ENCODE assay signal across 9 cellular contexts in genomic region chr4:151887151-151887815, GRCh38.
DNase-seq lines count a peak whose midpoint lies in the region; ATAC-seq and TF ChIP-seq lines count a peak whose summit lies in the region.
"Had no signal": no experiment of that assay in that cellular context is flagged by ENCODE, and none has a peak within 500 bp of the region (broad histone marks: within the 10 kb centered on the region; RNA-seq: fewer than 3 reads in every experiment).

No MANE protein-coding gene starts in this region.

- H3K4me2 ChIP-seq in BLaER1 treated with 17β-estradiol and CSF1 and Interleukin-3, amounts not matched to agents 10 nM and 100 nM = peak overlapping the region in 6 of 11 experiments; percentile 40 to 77 (median 62); a peak in 12 of 22 replicates

- H3K9ac ChIP-seq in BLaER1 treated with 17β-estradiol and CSF1 and Interleukin-3, amounts not matched to agents 10 nM and 100 nM = no peak overlapping the region

- CTCF ChIA-PET in Calu3 (lab: Charles Lee) = no interaction called here

- TF ChIP-seq CTCF in astrocyte of the cerebellum (IDR thresholded peaks at IDR 0.05; ENCODE audit: low read depth, low read length, missing control alignments) (no peak), spleen (IDR thresholded peaks at IDR 0.05 in 8 of 11, conservative IDR thresholded peaks at IDR 0.05 in 3 of 11) (no peak), Calu3 (IDR thresholded peaks at IDR 0.05; ENCODE audit: unreplicated experiment) (no peak), nephron progenitor cell (IDR thresholded peaks at IDR 0.05) (no peak)

- H3K4me1 Mint-ChIP-seq in Calu3 (ENCODE audit: low read depth, unreplicated experiment) (no peaks in the 10 kb centered on the region), nephron progenitor cell (peaks cover 5% of the 10 kb centered on the region)

- H3K4me3 ChIP-seq in BLaER1 treated with 17β-estradiol and CSF1 and Interleukin-3, amounts not matched to agents 10 nM and 100 nM = no peak overlapping the region
- H3K4me3 ChIP-seq in astrocyte of the cerebellum (ENCODE audit: low read depth, low read length) (no peak overlapping the region), spleen (no peak overlapping the region), H7 (ENCODE audit: insufficient read depth, low read depth, low read length) (no peak overlapping the region)
- H3K4me3 ChIP-seq: testis had no signal

- H3K9me3 ChIP-seq in BLaER1 treated with 17β-estradiol and CSF1 and Interleukin-3, amounts not matched to agents 10 nM and 100 nM (replicated peaks in 1 of 11) = peaks cover 0 to 11% (median 6%) of the 10 kb centered on the region in 11 experiments; a peak in 7 of 22 replicates
- H3K9me3 ChIP-seq in spleen = peaks cover 0 to 6% (median 0%) of the 10 kb centered on the region in 8 donors
- H3K9me3 ChIP-seq: testis had no signal

- BruUV-seq in Calu3 (replicated peaks; lab: Mats Ljungman, UMichigan) = no TSS peak

- no peaks in the 10 kb centered on the region for H3K9me3 Mint-ChIP-seq in Calu3 (ENCODE audit: low read depth, unreplicated experiment)
- no peaks in the 10 kb centered on the region for H3K9me3 Mint-ChIP-seq in nephron progenitor cell

- no peaks in the 10 kb centered on the region for H4K20me1 ChIP-seq in BLaER1 treated with 17β-estradiol and CSF1 and Interleukin-3, amounts not matched to agents 10 nM and 100 nM

- H3K4me1 ChIP-seq in BLaER1 treated with 17β-estradiol and CSF1 and Interleukin-3, amounts not matched to agents 10 nM and 100 nM = peaks cover 0 to 22% (median 17%) of the 10 kb centered on the region in 10 experiments; a peak in 14 of 20 replicates
- peaks cover 0 to 19% (median 0%) of the 10 kb centered on the region in 6 donors for H3K4me1 ChIP-seq in spleen
- H3K4me1 ChIP-seq: testis had no signal

- no peak overlapping the region for H3K4me3 Mint-ChIP-seq in Calu3 (ENCODE audit: low read depth, unreplicated experiment)
- H3K4me3 Mint-ChIP-seq in nephron progenitor cell = no peak overlapping the region

- no peaks in the 10 kb centered on the region for H3K36me3 ChIP-seq in BLaER1 treated with 17β-estradiol and CSF1 and Interleukin-3, amounts not matched to agents 10 nM and 100 nM
- H3K36me3 ChIP-seq in spleen (no peaks in the 10 kb centered on the region), H7 (replicated peaks; ENCODE audit: control insufficient read depth, insufficient read depth, low read length) (no peaks in the 10 kb centered on the region)

- H3K27ac Mint-ChIP-seq in Calu3 (ENCODE audit: unreplicated experiment) (no peak overlapping the region), nephron progenitor cell (no peak overlapping the region)

- no peaks in the 10 kb centered on the region for H3K36me3 Mint-ChIP-seq in Calu3 (ENCODE audit: insufficient read depth, unreplicated experiment)
- H3K36me3 Mint-ChIP-seq in nephron progenitor cell (ENCODE audit: low read depth) = no peaks in the 10 kb centered on the region

- 59 to 67% (median 65%) methylated on average over 9 of the region's 9 CpGs for WGBS in spleen, 5 donors

- ATAC-seq in GM19438 (IDR thresholded peaks at IDR 0.05; ENCODE audit: low read depth, unreplicated experiment) (peak; percentile 85), HG03280 (IDR thresholded peaks at IDR 0.05; ENCODE audit: unreplicated experiment) (peak; percentile 65)

- H3K27me3 Mint-ChIP-seq in Calu3 (ENCODE audit: unreplicated experiment) (peaks cover 37% of the 10 kb centered on the region), nephron progenitor cell (ENCODE audit: low read depth, poor library complexity) (peaks cover 12% of the 10 kb centered on the region)

- in situ Hi-C loops in astrocyte of the cerebellum (cut with HindIII; ENCODE audit: low sequenced_read_pairs) = no loop called here

- peak; percentile 19 for DNase-seq in astrocyte of the cerebellum (ENCODE audit: low read depth)
- DNase-seq in spleen = no peak
- DNase-seq in Calu3 = no peak
- DNase-seq in H7 = no peak
- no peak for DNase-seq in nephron progenitor cell
- DNase-seq: testis had no signal

- no peak overlapping the region for H3K27ac ChIP-seq in BLaER1 treated with 17β-estradiol and CSF1 and Interleukin-3, amounts not matched to agents 10 nM and 100 nM
- H3K27ac ChIP-seq in spleen = no peak overlapping the region
- H3K27ac ChIP-seq: testis had no signal

- TF ChIP-seq POLR2A in spleen (IDR thresholded peaks at IDR 0.05) = no peak

- H3K27me3 ChIP-seq in BLaER1 treated with 17β-estradiol and CSF1 and Interleukin-3, amounts not matched to agents 10 nM and 100 nM = no peaks in the 10 kb centered on the region
- H3K27me3 ChIP-seq in spleen (replicated peaks in 1 of 7) = no peaks in the 10 kb centered on the region
- H3K27me3 ChIP-seq in H7 (ENCODE audit: control insufficient read depth, insufficient read depth, low read length) = no peaks in the 10 kb centered on the region; the same call in 1 of the 2 replicates
- H3K27me3 ChIP-seq: testis had no signal

- intact Hi-C loops in spleen (cut with DNase I; ENCODE audit: low total_unique reads) (no loop called here), Calu3 (cut with micrococcal nuclease; ENCODE audit: unreplicated experiment) (no loop called here)
